In the genomic region with DNA sequence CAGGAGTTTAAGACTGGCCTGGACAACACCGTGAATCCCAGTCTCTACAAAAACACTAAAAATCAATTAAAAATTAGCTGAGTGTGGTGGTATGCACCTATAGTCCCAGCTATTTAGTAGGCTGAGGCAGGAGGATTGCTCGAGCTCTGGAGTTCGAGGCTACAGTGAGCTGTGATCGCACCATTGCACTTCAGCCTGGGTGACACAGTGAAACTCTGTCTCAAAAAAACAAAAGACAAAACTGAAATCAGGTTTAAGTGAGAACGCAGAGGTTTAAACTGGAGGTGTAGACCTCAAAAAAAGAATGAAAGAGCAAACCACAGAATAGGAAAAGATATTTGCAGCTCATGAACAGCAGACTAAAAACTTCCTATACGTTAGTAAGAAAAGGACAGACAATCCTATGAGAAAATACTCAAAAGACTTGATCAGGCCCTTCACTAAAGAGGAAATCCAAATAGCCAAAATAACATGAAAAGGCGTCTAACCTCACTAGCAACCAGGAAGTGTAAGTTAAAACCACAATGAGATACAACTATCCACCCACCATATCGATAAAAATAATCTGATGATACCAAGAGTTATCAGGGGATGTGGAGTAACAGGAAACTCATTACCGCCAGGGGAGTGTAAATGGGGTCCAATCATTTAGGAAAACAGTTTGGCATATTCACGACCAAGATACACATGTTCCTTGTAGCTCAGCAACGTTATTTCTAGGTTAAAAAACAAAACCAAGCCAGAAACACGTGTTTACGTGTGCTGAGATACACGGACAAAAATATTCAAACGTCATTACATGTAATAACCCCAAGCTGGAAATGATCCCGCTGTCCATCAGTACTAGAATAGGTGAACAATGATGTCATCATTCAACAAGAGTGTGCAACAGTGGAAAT, we compare ENCODE assay signal across 15 cellular contexts. TPM values are rescaled to one million over a fixed set of nuclear protein-coding genes. Genes with fewer than 3 reads are reported as not detected.
DNase-seq lines count a peak whose midpoint lies in the region; ATAC-seq and TF ChIP-seq lines count a peak whose summit lies in the region.
"Had no signal": no experiment of that assay in that cellular context is flagged by ENCODE, and none has a peak within 500 bp of the region (broad histone marks: within the 10 kb centered on the region; RNA-seq: fewer than 3 reads in every experiment).

No MANE protein-coding gene starts in this region.

- H3K27ac Mint-ChIP-seq in activated T-cell treated with anti-CD3 and anti-CD28 coated beads, Interleukin-2, amount 50 U/mL, for 24 hours, result peak overlapping the region; percentile 93
- peak overlapping the region; percentile 81 for H3K27ac Mint-ChIP-seq in activated T-helper 2 cell treated with anti-CD3 and anti-CD28 coated beads, Interferon-gamma antibody, Interleukin-2, Interleukin-4, amounts not matched to agents 10 μg/mL and 5 μg/mL and 100 μg/mL, durations not matched to agents 14 hours and 24 hours and 36 hours

- H3K36me3 ChIP-seq in Loucy (ENCODE audit: insufficient read depth, low read length) (no peaks in the 10 kb centered on the region), spleen (no peaks in the 10 kb centered on the region), tibial nerve (no peaks in the 10 kb centered on the region)
- H3K36me3 ChIP-seq: right atrium auricular region had no signal

- peak; percentile 50 for DNase-seq in activated T-cell treated with anti-CD3 and anti-CD28 coated beads, Interleukin-2, amount 50 U/mL, for 24 hours
- no peak for DNase-seq in activated T-cell treated with anti-CD3 and anti-CD28 coated beads, Interleukin-2, amount 50 U/mL, for 1 hour
- DNase-seq in activated T-helper 2 cell treated with anti-CD3 and anti-CD28 coated beads, Interferon-gamma antibody, Interleukin-2, Interleukin-4, amounts not matched to agents 10 μg/mL and 5 μg/mL and 100 μg/mL, durations not matched to agents 14 hours and 24 hours and 36 hours (ENCODE audit: low spot score), result no peak
- DNase-seq in spleen (no peak), iPS-NIHi11 (ENCODE audit: low spot score) (no peak), tibial nerve (ENCODE audit: low spot score in 2 of 2) (no peak)
- DNase-seq: DMS153, GOT3, NCI-H1417, NCI-H226 had no signal

- H3K4me1 ChIP-seq in Loucy (ENCODE audit: insufficient read depth, low read length, poor library complexity, severe bottlenecking) (peaks cover 22% of the 10 kb centered on the region), spleen (peaks cover 0 to 16% (median 2%) of the 10 kb centered on the region in 6 donors), tibial nerve (no peaks in the 10 kb centered on the region)
- H3K4me1 ChIP-seq: right atrium auricular region had no signal

- no peaks in the 10 kb centered on the region for H3K9me2 ChIP-seq in Loucy (replicated peaks; ENCODE audit: low read depth, low read length)

- peak overlapping the region; percentile 81 for H3K4me2 ChIP-seq in Loucy (ENCODE audit: low read depth, low read length, poor library complexity, severe bottlenecking)

- H3K9me3 ChIP-seq in Loucy (ENCODE audit: insufficient read depth, low read depth, low read length) (no peaks in the 10 kb centered on the region), spleen (no peaks in the 10 kb centered on the region), tibial nerve (no peaks in the 10 kb centered on the region)
- H3K9me3 ChIP-seq: right atrium auricular region had no signal

- H3K36me3 Mint-ChIP-seq in activated T-cell treated with anti-CD3 and anti-CD28 coated beads, Interleukin-2, amount 50 U/mL, for 24 hours (ENCODE audit: low read depth), result peaks cover 93% of the 10 kb centered on the region
- H3K36me3 Mint-ChIP-seq in activated T-helper 2 cell treated with anti-CD3 and anti-CD28 coated beads, Interferon-gamma antibody, Interleukin-2, Interleukin-4, amounts not matched to agents 10 μg/mL and 5 μg/mL and 100 μg/mL, durations not matched to agents 14 hours and 24 hours and 36 hours (ENCODE audit: low read depth), result peaks cover 94% of the 10 kb centered on the region

- no peak for TF ChIP-seq CTCF in Loucy (conservative IDR thresholded peaks at IDR 0.05; ENCODE audit: low read length)
- TF ChIP-seq CTCF in spleen (IDR thresholded peaks at IDR 0.05 in 8 of 11, conservative IDR thresholded peaks at IDR 0.05 in 3 of 11), result no peak
- TF ChIP-seq CTCF in tibial nerve (IDR thresholded peaks at IDR 0.05), result no peak

- H3K27me3 Mint-ChIP-seq in activated T-cell treated with anti-CD3 and anti-CD28 coated beads, Interleukin-2, amount 50 U/mL, for 24 hours, result peaks cover 2% of the 10 kb centered on the region
- no peaks in the 10 kb centered on the region for H3K27me3 Mint-ChIP-seq in activated T-helper 2 cell treated with anti-CD3 and anti-CD28 coated beads, Interferon-gamma antibody, Interleukin-2, Interleukin-4, amounts not matched to agents 10 μg/mL and 5 μg/mL and 100 μg/mL, durations not matched to agents 14 hours and 24 hours and 36 hours (ENCODE audit: low read depth)

- H3K27me3 ChIP-seq in Loucy (ENCODE audit: insufficient read depth, low read length, poor library complexity, severe bottlenecking), result no peaks in the 10 kb centered on the region
- H3K27me3 ChIP-seq in spleen (replicated peaks in 1 of 7), result peaks cover 0 to 2% (median 0%) of the 10 kb centered on the region in 7 donors
- H3K27me3 ChIP-seq in tibial nerve, result peaks cover 0 to 62% of the 10 kb centered on the region in 2 donors
- H3K27me3 ChIP-seq: right atrium auricular region had no signal

- no peak for TF ChIP-seq POLR2A in spleen (IDR thresholded peaks at IDR 0.05)
- TF ChIP-seq POLR2A in tibial nerve (IDR thresholded peaks at IDR 0.05), result no peak

- H2AFZ ChIP-seq in Loucy (ENCODE audit: low read length), result peak overlapping the region; percentile 65

- H3K9me3 Mint-ChIP-seq in activated T-cell treated with anti-CD3 and anti-CD28 coated beads, Interleukin-2, amount 50 U/mL, for 24 hours, result no peaks in the 10 kb centered on the region
- no peaks in the 10 kb centered on the region for H3K9me3 Mint-ChIP-seq in activated T-helper 2 cell treated with anti-CD3 and anti-CD28 coated beads, Interferon-gamma antibody, Interleukin-2, Interleukin-4, amounts not matched to agents 10 μg/mL and 5 μg/mL and 100 μg/mL, durations not matched to agents 14 hours and 24 hours and 36 hours
- H3K9me3 Mint-ChIP-seq: neural crest cell had no signal

- no peak for ATAC-seq in GM18858 (IDR thresholded peaks at IDR 0.05; ENCODE audit: unreplicated experiment)

- peak overlapping the region; percentile 13 for H3K9ac ChIP-seq in Loucy (ENCODE audit: low read depth, low read length, poor library complexity, severe bottlenecking)

- 57 to 70% (median 59%) methylated on average over 16 of the region's 16 CpGs for WGBS in spleen, 5 donors
- WGBS in tibial nerve, 2 donors, result 79 to 82% methylated on average over 16 of the region's 16 CpGs

- no peak for TF ChIP-seq EP300 in tibial nerve (IDR thresholded peaks at IDR 0.05)

- H3K27ac ChIP-seq in spleen, result peak overlapping the region in 7 of 8 donors; percentile 3 to 74 (median 37)
- no peak overlapping the region for H3K27ac ChIP-seq in tibial nerve
- H3K27ac ChIP-seq: right atrium auricular region had no signal

- H4K20me1 ChIP-seq in Loucy (ENCODE audit: insufficient read depth, low read length, poor library complexity, severe bottlenecking), result no peaks in the 10 kb centered on the region

- H3K4me3 Mint-ChIP-seq in activated T-cell treated with anti-CD3 and anti-CD28 coated beads, Interleukin-2, amount 50 U/mL, for 24 hours, result peak overlapping the region; percentile 51
- peak overlapping the region; percentile 14 for H3K4me3 Mint-ChIP-seq in activated T-helper 2 cell treated with anti-CD3 and anti-CD28 coated beads, Interferon-gamma antibody, Interleukin-2, Interleukin-4, amounts not matched to agents 10 μg/mL and 5 μg/mL and 100 μg/mL, durations not matched to agents 14 hours and 24 hours and 36 hours (ENCODE audit: low read depth)
- H3K4me3 Mint-ChIP-seq: neural crest cell had no signal

- peaks cover 67% of the 10 kb centered on the region for H3K4me1 Mint-ChIP-seq in activated T-cell treated with anti-CD3 and anti-CD28 coated beads, Interleukin-2, amount 50 U/mL, for 24 hours (ENCODE audit: low read depth)
- peaks cover 52% of the 10 kb centered on the region for H3K4me1 Mint-ChIP-seq in activated T-helper 2 cell treated with anti-CD3 and anti-CD28 coated beads, Interferon-gamma antibody, Interleukin-2, Interleukin-4, amounts not matched to agents 10 μg/mL and 5 μg/mL and 100 μg/mL, durations not matched to agents 14 hours and 24 hours and 36 hours (ENCODE audit: low read depth)
- H3K4me1 Mint-ChIP-seq: neural crest cell had no signal

- intact Hi-C loops in activated T-helper 2 cell treated with anti-CD3 and anti-CD28 coated beads, Interferon-gamma antibody, Interleukin-2, Interleukin-4, amounts not matched to agents 10 μg/mL and 5 μg/mL and 100 μg/mL, durations not matched to agents 14 hours and 24 hours and 36 hours (cut with micrococcal nuclease), result loop anchor here (1.0 to 2.0 kb wide), 3 partner anchors 10 to 18 kb away; partner anchors contain the start of gene TNFRSF9
- intact Hi-C loops in spleen (cut with DNase I; ENCODE audit: low total_unique reads), result no loop called here

- no peaks in the 10 kb centered on the region for H3K79me2 ChIP-seq in Loucy (ENCODE audit: insufficient read depth, low read length)

- H3K4me3 ChIP-seq in Loucy (ENCODE audit: low read length, poor library complexity, severe bottlenecking) (peak overlapping the region; percentile 66), spleen (peak overlapping the region in 1 of 8 donors; percentile 30), tibial nerve (no peak overlapping the region)
- H3K4me3 ChIP-seq: right atrium auricular region had no signal

- no peaks in the 10 kb centered on the region for H3F3A ChIP-seq in Loucy (ENCODE audit: low read depth)

RNA-seq across cellular contexts. Expression of gene TNFRSF9, which starts 9.8 kb away (rescaled TPM):
- 112 and 115 TPM in 2 replicates for total RNA-seq in activated T-helper 2 cell treated with anti-CD3 and anti-CD28 coated beads, Interferon-gamma antibody, Interleukin-2, Interleukin-4, amounts not matched to agents 10 μg/mL and 5 μg/mL and 100 μg/mL, durations not matched to agents 14 hours and 24 hours and 36 hours
- total RNA-seq in spleen, result 10 to 100 TPM in 1 of 7 donors, 1 to 10 TPM in 6; 2.5 to 11.7 (median 3.3) TPM
- 1 to 10 TPM; 2.2 to 6.3 (median 4.0) TPM for polyA plus RNA-seq in spleen
- total RNA-seq in tibial nerve, result under 1 TPM in 2 of 4 donors, not detected in 2; 0.21 to 0.60 TPM
- total RNA-seq: frontal cortex, right atrium auricular region had no signal

RNA-seq across cellular contexts. Expression of gene PARK7, which starts 30.7 kb away (rescaled TPM):
- total RNA-seq in activated T-helper 2 cell treated with anti-CD3 and anti-CD28 coated beads, Interferon-gamma antibody, Interleukin-2, Interleukin-4, amounts not matched to agents 10 μg/mL and 5 μg/mL and 100 μg/mL, durations not matched to agents 14 hours and 24 hours and 36 hours, result 498 and 514 TPM in 2 replicates
- total RNA-seq in spleen (100 to 1,000 TPM in 6 of 7 donors, 10 to 100 TPM in 1; 93.5 to 183 (median 160) TPM), tibial nerve (100 to 1,000 TPM; 161 to 216 (median 191) TPM)
- polyA plus RNA-seq in spleen, result 100 to 1,000 TPM; 274 to 370 (median 289) TPM

Comparison
In these comparisons a context has a peak if more than half of its experiments do, and no peak if none do; other contexts are left out.
1. H3K27ac ChIP-seq: peak in spleen (7 of 8); none in tibial nerve (0 of 4).